ENCODE assay signal across 7 cellular contexts in genomic region chr7:93148135-93148534, GRCh38. TPM values are rescaled to one million over a fixed set of nuclear protein-coding genes. Genes with fewer than 3 reads are reported as not detected.
DNase-seq lines count a peak whose midpoint lies in the region; ATAC-seq, FAIRE-seq and TF ChIP-seq lines count a peak whose summit lies in the region.

Gene SAMD9L, minus strand, starts transcription at chr7:93148385. Its CDS starts 12,414 bp downstream, at chr7:93135971.

- H3K4me2 ChIP-seq in OCI-LY7 (ENCODE audit: low read length), result peak within 1 kb of the TSS; percentile 93

- peak; percentile 86 for FAIRE-seq in GM18507 (lab: Jason Lieb, UNC)

- DNase-seq in GM18507 (ENCODE audit: extremely low spot score, insufficient read length, low read depth) (no peak), OCI-LY7 (ENCODE audit: low spot score) (peak; percentile 54), NCI-H1092 (lab: John Stamatoyannopoulos, UW) (no peak)

- peaks cover 51% of the 10 kb centered on the region for H3K4me1 Mint-ChIP-seq in dendritic cell treated with granulocyte-macrophage colony-stimulating factor and Interleukin-4, amounts not matched to agents 40 ng/mL and 50 ng/mL, for 4 days (ENCODE audit: low read depth)
- H3K4me1 Mint-ChIP-seq in nephron, result no peaks in the 10 kb centered on the region

- no TSS peak for BruUV-seq in OCI-LY7 (replicated peaks; lab: Mats Ljungman, UMichigan)

- ATAC-seq in HG02623 (IDR thresholded peaks at IDR 0.05; ENCODE audit: unreplicated experiment) (peak; percentile 70), GM21515 (IDR thresholded peaks at IDR 0.05; ENCODE audit: unreplicated experiment) (no peak)

- CTCF ChIA-PET in OCI-LY7 (lab: Charles Lee; ENCODE audit: unreplicated experiment), result no interaction called here

- peak within 1 kb of the TSS; percentile 98 for H2AFZ ChIP-seq in OCI-LY7 (ENCODE audit: low read length)

- H3K9me3 Mint-ChIP-seq in dendritic cell treated with granulocyte-macrophage colony-stimulating factor and Interleukin-4, amounts not matched to agents 40 ng/mL and 50 ng/mL, for 4 days, result no peaks in the 10 kb centered on the region
- H3K9me3 Mint-ChIP-seq in nephron, result no peaks in the 10 kb centered on the region

- peak within 1 kb of the TSS; percentile 72 for H3K4me3 ChIP-seq in OCI-LY7 (ENCODE audit: low read depth, low read length, poor library complexity, severe bottlenecking)

- no peaks in the 10 kb centered on the region; the same call in 1 of the 2 replicates for H3K79me2 ChIP-seq in OCI-LY7 (ENCODE audit: insufficient read depth, low read depth, low read length)

- peak within 1 kb of the TSS; percentile 90 for H3K27ac Mint-ChIP-seq in dendritic cell treated with granulocyte-macrophage colony-stimulating factor and Interleukin-4, amounts not matched to agents 40 ng/mL and 50 ng/mL, for 4 days
- peak within 1 kb of the TSS in 1 of 3 experiments; percentile 47 for H3K27ac Mint-ChIP-seq in nephron

- POLR2A ChIA-PET in OCI-LY7 (lab: Charles Lee), result interaction anchor here (1.2 to 1.8 kb wide), 2 partner anchors 28 to 30 kb away, joined by 3 to 6 read pairs; partner anchors contain the start of gene SAMD9

- H3K36me3 ChIP-seq in OCI-LY7 (ENCODE audit: insufficient read depth, low read length), result no peaks in the 10 kb centered on the region

- H3K27me3 Mint-ChIP-seq in dendritic cell treated with granulocyte-macrophage colony-stimulating factor and Interleukin-4, amounts not matched to agents 40 ng/mL and 50 ng/mL, for 4 days, result no peaks in the 10 kb centered on the region
- H3K27me3 Mint-ChIP-seq in nephron (ENCODE audit: low read depth), result peaks cover 11% of the 10 kb centered on the region

- TF ChIP-seq CTCF in OCI-LY7 (conservative IDR thresholded peaks at IDR 0.05; ENCODE audit: low read length), result no peak
- no peak for TF ChIP-seq CTCF in nephron (IDR thresholded peaks at IDR 0.05; ENCODE audit: unreplicated experiment in 3 of 3)

- no peaks in the 10 kb centered on the region for H3K9me3 ChIP-seq in OCI-LY7 (ENCODE audit: low read length)

- H3K4me3 Mint-ChIP-seq in dendritic cell treated with granulocyte-macrophage colony-stimulating factor and Interleukin-4, amounts not matched to agents 40 ng/mL and 50 ng/mL, for 4 days, result peak within 1 kb of the TSS; percentile 79
- peak within 1 kb of the TSS in 2 of 3 experiments; percentile 7 to 59 for H3K4me3 Mint-ChIP-seq in nephron

- no peaks in the 10 kb centered on the region for H3K9me2 ChIP-seq in OCI-LY7 (ENCODE audit: insufficient read depth, low read length)

- intact Hi-C loops in OCI-LY7 (cut with micrococcal nuclease; ENCODE audit: unreplicated experiment), result no loop called here
- intact Hi-C loops in dendritic cell treated with granulocyte-macrophage colony-stimulating factor and Interleukin-4, amounts not matched to agents 40 ng/mL and 50 ng/mL, for 4 days (cut with micrococcal nuclease), result loop anchor here (2.0 to 5.0 kb wide), 2 partner anchors 29 to 516 kb away; no protein-coding TSS in a partner anchor

- peaks cover 14% of the 10 kb centered on the region for H3K36me3 Mint-ChIP-seq in dendritic cell treated with granulocyte-macrophage colony-stimulating factor and Interleukin-4, amounts not matched to agents 40 ng/mL and 50 ng/mL, for 4 days (ENCODE audit: low read depth)
- H3K36me3 Mint-ChIP-seq in nephron (ENCODE audit: low read depth), result no peaks in the 10 kb centered on the region

- H3K4me1 ChIP-seq in OCI-LY7 (ENCODE audit: insufficient read depth, low read length, poor library complexity, severe bottlenecking), result peaks cover 30% of the 10 kb centered on the region

- peak within 1 kb of the TSS; percentile 36 for H3K27ac ChIP-seq in OCI-LY7 (ENCODE audit: low read depth, low read length, poor library complexity, severe bottlenecking)

- no peaks in the 10 kb centered on the region for H4K20me1 ChIP-seq in OCI-LY7 (ENCODE audit: insufficient read depth, low read length)

RNA-seq across cellular contexts. Expression of gene SAMD9L, which starts in this region (rescaled TPM):
- total RNA-seq in OCI-LY7 (2014; rRNA removed; shearing (Covaris generic)), result 6.6 and 10.8 TPM in 2 replicates
- 4.6 and 5.4 TPM in 2 replicates for total RNA-seq in OCI-LY7 (2022)
